ENCODE assay signal across 28 cellular contexts in the genomic region with DNA sequence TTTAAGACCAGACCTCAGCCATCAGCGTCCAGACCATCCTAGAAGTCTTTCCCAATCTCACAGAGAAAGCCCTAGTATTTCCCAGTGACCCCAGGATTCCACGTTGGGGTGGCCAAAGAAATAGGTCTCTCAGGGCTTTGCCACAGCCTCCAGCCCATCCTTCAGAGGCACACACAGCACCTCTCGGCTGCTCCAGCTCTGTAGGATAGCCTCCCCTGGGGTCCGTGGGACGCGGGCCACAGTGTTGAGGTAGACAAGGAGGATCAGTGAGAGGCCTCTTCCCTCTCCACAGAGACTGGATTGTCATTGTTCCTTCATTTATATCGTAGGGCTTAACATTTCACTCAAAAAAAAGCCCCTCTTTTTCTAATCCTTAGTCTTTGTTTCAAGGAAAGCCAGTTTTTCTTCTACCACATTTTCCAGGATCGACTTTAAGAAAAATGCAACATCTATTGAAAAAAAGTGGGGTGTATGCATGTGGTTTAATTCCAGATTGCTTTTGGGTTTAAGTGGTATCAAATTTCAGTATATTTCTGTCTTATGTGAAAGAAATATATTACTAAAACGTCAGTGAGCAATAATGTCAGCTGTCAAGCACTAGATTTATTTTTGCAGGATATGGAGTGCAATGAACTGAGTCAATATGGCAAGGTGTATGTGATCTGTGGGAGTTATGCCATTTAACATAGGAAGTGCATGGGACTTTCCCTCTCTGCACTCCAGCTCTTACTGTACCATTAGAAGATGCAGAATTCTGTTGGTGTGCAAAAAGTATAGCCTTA.
"Had no signal": no experiment of that assay in that cellular context is flagged by ENCODE, and none has a peak within 500 bp of the region (broad histone marks: within the 10 kb centered on the region; RNA-seq: fewer than 3 reads in every experiment).

No MANE protein-coding gene starts in this region.

- H3K27me3 ChIP-seq: brain microvascular endothelial cell, dorsolateral prefrontal cortex, gastroesophageal sphincter, ovary, sigmoid colon, upper lobe of right lung had no signal

- H3K4me3 ChIP-seq: coronary artery, dorsolateral prefrontal cortex, gastroesophageal sphincter, ovary, psoas muscle, sigmoid colon, upper lobe of right lung had no signal

- H3K9me3 ChIP-seq: gastroesophageal sphincter, ovary, psoas muscle, sigmoid colon, upper lobe of right lung had no signal

- DNase-seq: activated CD4-positive, alpha-beta memory T cell treated with anti-CD3 and anti-CD28 coated beads, Interleukin-2, amount 10 ng/mL, durations not matched to agents 7 days and 5 days; activated CD4-positive, alpha-beta T cell treated with anti-CD3 and anti-CD28 coated beads for 1 hour; activated CD4-positive, alpha-beta T cell treated with anti-CD3 and anti-CD28 coated beads, Interleukin-2, amount 10 ng/mL, durations not matched to agents 7 days and 5 days; activated CD8-positive, alpha-beta memory T cell treated with anti-CD3 and anti-CD28 coated beads, Interleukin-2, amount 50 U/mL, for 48 hours; activated gamma-delta T cell; activated naive CD4-positive, alpha-beta T cell treated with anti-CD3 and anti-CD28 coated beads, Interleukin-2, amount 10 ng/mL, durations not matched to agents 7 days and 5 days; activated T-cell treated with anti-CD3 and anti-CD28 coated beads, Interleukin-2, amount 50 U/mL, for 24 hours; amniotic stem cell; brain microvascular endothelial cell; dorsolateral prefrontal cortex; effector memory CD8-positive, alpha-beta T cell; erythroblast; hippocampal formation; immature natural killer cell; kidney; left colon; naive thymus-derived CD8-positive, alpha-beta T cell; ovary; psoas muscle; sigmoid colon; small intestine; stimulated activated CD4-positive, alpha-beta T cell treated with anti-CD3 and anti-CD28 coated beads, Interleukin-4, amount 100 ng/mL, for 24 hours; substantia nigra; T-helper 9 cell; upper lobe of right lung had no signal

- H3K27ac ChIP-seq: brain microvascular endothelial cell, coronary artery, dorsolateral prefrontal cortex, gastroesophageal sphincter, ovary, psoas muscle, upper lobe of right lung had no signal

- H3K36me3 ChIP-seq: brain microvascular endothelial cell, ovary had no signal

- H3K4me1 ChIP-seq: psoas muscle, upper lobe of right lung had no signal

- ATAC-seq: effector memory CD8-positive, alpha-beta T cell; left colon; naive thymus-derived CD8-positive, alpha-beta T cell; psoas muscle; stimulated activated effector memory CD8-positive, alpha-beta T cell treated with anti-CD3 and anti-CD28 coated beads, Interleukin-12 subunit alpha, Interleukin-12 subunit beta, amount 100 ng/mL, for 72 hours; upper lobe of right lung had no signal
